Comparison of ENCODE assay signal across 8 cellular contexts in genomic region chr4:143514432-143514831, GRCh38. TPM values are rescaled to one million over a fixed set of nuclear protein-coding genes. Genes with fewer than 3 reads are reported as not detected.
DNase-seq lines count a peak whose midpoint lies in the region; ATAC-seq and TF ChIP-seq lines count a peak whose summit lies in the region.

No MANE protein-coding gene starts in this region.

- no peaks in the 10 kb centered on the region for H3K27me3 ChIP-seq in WERI-Rb-1 (ENCODE audit: insufficient read depth, low read depth, severe bottlenecking)
- peaks cover 6% of the 10 kb centered on the region for H3K27me3 ChIP-seq in ectodermal cell (ENCODE audit: control insufficient read depth, insufficient read depth, low read length, poor library complexity, severe bottlenecking)
- no peaks in the 10 kb centered on the region for H3K27me3 ChIP-seq in lower lobe of right lung (ENCODE audit: low read depth)

- H3K9me3 ChIP-seq in WERI-Rb-1 (ENCODE audit: severe bottlenecking) (no peaks in the 10 kb centered on the region), ectodermal cell (ENCODE audit: control insufficient read depth, low read length) (no peaks in the 10 kb centered on the region), lower lobe of right lung (no peaks in the 10 kb centered on the region)

- 0 to 1% methylated on average over 18 of the region's 18 CpGs for WGBS in ectodermal cell, 2 experiments

- peak overlapping the region; percentile 76 for H3K4me3 ChIP-seq in WERI-Rb-1 (ENCODE audit: low read depth, low read length)
- peak overlapping the region; percentile 96 for H3K4me3 ChIP-seq in ectodermal cell (ENCODE audit: insufficient read depth, low read depth, low read length)
- peak overlapping the region; percentile 83 for H3K4me3 ChIP-seq in lower lobe of right lung

- no peak for TF ChIP-seq CTCF in WERI-Rb-1 (IDR thresholded peaks at IDR 0.05; ENCODE audit: low read depth, low read length)
- no peak for TF ChIP-seq CTCF in lower lobe of right lung (IDR thresholded peaks at IDR 0.05)

- no peaks in the 10 kb centered on the region for H3K4me1 ChIP-seq in ectodermal cell (ENCODE audit: control insufficient read depth, insufficient read depth, low read length)
- H3K4me1 ChIP-seq in lower lobe of right lung = peaks cover 45% of the 10 kb centered on the region

- peak overlapping the region; percentile 93 for H3K27ac ChIP-seq in WERI-Rb-1
- H3K27ac ChIP-seq in ectodermal cell (ENCODE audit: insufficient read depth, low read depth, low read length, poor library complexity, severe bottlenecking) = peak overlapping the region; percentile 98
- peak overlapping the region; percentile 99 for H3K27ac ChIP-seq in lower lobe of right lung

- peaks cover 38% of the 10 kb centered on the region for H3K36me3 ChIP-seq in WERI-Rb-1
- peaks cover 3% of the 10 kb centered on the region for H3K36me3 ChIP-seq in ectodermal cell (ENCODE audit: control insufficient read depth, insufficient read depth, low read length)
- H3K36me3 ChIP-seq in lower lobe of right lung = peaks cover 22% of the 10 kb centered on the region

- DNase-seq in DMS153 treated with DMSO at 0.1 percent for 48 hours (lab: John Stamatoyannopoulos, UW; ENCODE audit: unreplicated experiment) (peak; percentile 4), DMS153 (lab: John Stamatoyannopoulos, UW) (no peak), LoVo (ENCODE audit: low spot score) (peak; percentile 31), WERI-Rb-1 (peak; percentile 80), lower lobe of right lung (peak; percentile 57)
- peak; percentile 4 for DNase-seq in stimulated activated naive CD4-positive, alpha-beta T cell treated with Interleukin-2 at 50 U/mL for 16 hours (lab: John Stamatoyannopoulos, UW)

- ATAC-seq in lower lobe of right lung (peak; percentile 40 to 53), GM19455 (IDR thresholded peaks at IDR 0.05; ENCODE audit: unreplicated experiment) (no peak)

- intact Hi-C loops in lower lobe of right lung (cut with DNase I) = no loop called here

RNA-seq across cellular contexts. Expression of gene SMARCA5, which starts 0.9 kb away (rescaled TPM):
- 126 TPM for polyA plus RNA-seq in ectodermal cell (2013, experiment 1 of 4)
- 137 TPM for polyA plus RNA-seq in ectodermal cell (2013, experiment 2 of 4)
- polyA plus RNA-seq in ectodermal cell (2013, experiment 3 of 4) = 104 TPM
- 111 TPM for polyA plus RNA-seq in ectodermal cell (2013, experiment 4 of 4)
- 67.6 TPM for total RNA-seq in lower lobe of right lung
